ENCODE assay signal across 7 cellular contexts in the genomic region with DNA sequence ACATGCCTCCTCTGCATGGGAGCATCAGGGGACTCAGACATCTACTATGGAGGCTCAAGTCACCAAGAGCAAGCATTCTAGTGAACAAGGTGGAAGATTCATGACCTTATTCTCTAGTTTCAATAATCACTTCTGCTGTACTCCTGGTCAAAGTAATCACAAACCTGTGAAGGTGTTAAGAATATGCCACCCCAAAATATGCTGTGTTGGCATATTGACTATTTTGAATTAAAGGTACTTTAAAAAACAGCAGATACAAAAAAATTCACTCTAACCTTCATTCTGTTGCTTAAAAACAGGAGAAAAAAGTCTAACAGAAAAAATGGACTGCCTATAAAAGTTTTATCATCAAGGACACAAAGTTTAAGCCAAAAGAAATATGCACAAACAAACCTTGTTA.
"Had no signal": no experiment of that assay in that cellular context is flagged by ENCODE, and none has a peak within 500 bp of the region (broad histone marks: within the 10 kb centered on the region; RNA-seq: fewer than 3 reads in every experiment).

No MANE protein-coding gene starts in this region.

- H2AFZ ChIP-seq: GM23338 had no signal

- H3K9ac ChIP-seq: KMS-11 had no signal

- DNase-seq: H9, HCEC 1CT, Karpas-422, KBM-7 had no signal

- H3K4me2 ChIP-seq: GM23338, KMS-11 had no signal

- H3K27ac ChIP-seq: KMS-11 had no signal

- H3K4me3 ChIP-seq: GM23338 had no signal

- ATAC-seq: GM23338 had no signal

- FAIRE-seq: HTR-8/SVneo had no signal
